In the genomic region with DNA sequence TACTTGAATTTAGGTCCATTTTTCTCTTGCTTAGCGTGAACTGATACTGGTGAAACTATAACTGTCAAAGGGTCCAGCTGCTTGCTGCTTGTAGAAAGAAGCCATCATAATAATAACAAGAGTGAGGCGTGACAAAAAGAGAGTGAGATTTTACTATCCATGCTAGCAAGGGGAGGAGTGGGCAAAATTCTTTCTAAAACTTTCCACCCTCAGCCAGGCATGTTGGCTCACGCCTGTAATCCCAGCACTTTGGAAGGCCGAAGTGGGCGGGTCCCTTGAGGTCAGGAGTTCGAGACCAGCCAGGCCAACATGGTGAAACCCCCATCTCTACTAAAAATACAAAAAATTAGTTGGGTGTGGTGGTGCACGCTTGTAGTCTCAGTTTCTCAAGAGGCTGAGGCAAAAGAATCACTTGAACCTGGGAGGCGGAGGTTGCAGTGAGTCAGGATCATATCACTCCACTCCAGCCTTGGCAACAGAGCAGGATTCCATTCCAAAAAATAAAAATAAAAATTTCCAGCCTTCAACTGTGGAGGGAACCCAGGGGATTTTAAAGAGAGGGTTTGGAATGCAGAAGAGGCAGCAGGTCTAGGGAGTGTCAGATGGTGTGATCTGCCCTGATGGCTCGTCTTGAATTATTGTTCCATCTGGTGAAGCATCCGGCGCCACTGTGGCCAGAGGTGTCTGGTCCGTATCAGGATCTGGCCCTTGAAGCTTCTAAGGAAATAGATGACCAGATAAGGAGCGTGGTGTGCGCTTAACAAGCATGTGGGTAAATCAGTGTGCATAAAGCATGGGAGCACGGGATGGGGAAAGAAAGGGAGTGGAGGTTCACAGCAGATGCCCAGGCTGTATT, we compare ENCODE assay signal across 9 cellular contexts. TPM values are rescaled to one million over a fixed set of nuclear protein-coding genes. Genes with fewer than 3 reads are reported as not detected.
DNase-seq lines count a peak whose midpoint lies in the region; ATAC-seq and TF ChIP-seq lines count a peak whose summit lies in the region.
"Had no signal": no experiment of that assay in that cellular context is flagged by ENCODE, and none has a peak within 500 bp of the region (broad histone marks: within the 10 kb centered on the region; RNA-seq: fewer than 3 reads in every experiment).

No MANE protein-coding gene starts in this region.

- H3K27me3 ChIP-seq in DOHH2 (ENCODE audit: control insufficient read depth, low read length) (no peaks in the 10 kb centered on the region), muscle layer of duodenum (ENCODE audit: low read depth, low read length) (no peaks in the 10 kb centered on the region), neural progenitor cell (no peaks in the 10 kb centered on the region)

- no peaks in the 10 kb centered on the region for H3K79me2 ChIP-seq in DOHH2 (ENCODE audit: control insufficient read depth, low read length)
- no peaks in the 10 kb centered on the region for H3K79me2 ChIP-seq in neural progenitor cell (ENCODE audit: low read depth)

- H3K4me3 Mint-ChIP-seq in activated naive CD8-positive, alpha-beta T cell treated with anti-CD3 and anti-CD28 coated beads, Interleukin-2, amount 10 ng/mL, durations not matched to agents 7 days and 5 days = no peak overlapping the region
- no peak overlapping the region for H3K4me3 Mint-ChIP-seq in neural progenitor cell

- no peaks in the 10 kb centered on the region for H3K9me2 ChIP-seq in DOHH2 (replicated peaks; ENCODE audit: control insufficient read depth, low read length)

- no peak overlapping the region for H2AFZ ChIP-seq in neural progenitor cell (replicated peaks)

- peaks cover 14% of the 10 kb centered on the region for H3K4me1 Mint-ChIP-seq in activated naive CD8-positive, alpha-beta T cell treated with anti-CD3 and anti-CD28 coated beads, Interleukin-2, amount 10 ng/mL, durations not matched to agents 7 days and 5 days
- H3K4me1 Mint-ChIP-seq in neural progenitor cell = peaks cover 8% of the 10 kb centered on the region

- no peak for TF ChIP-seq CTCF in DOHH2 (IDR thresholded peaks at IDR 0.05; ENCODE audit: low read depth, low read length, poor library complexity, severe bottlenecking)
- TF ChIP-seq CTCF in neural progenitor cell (IDR thresholded peaks at IDR 0.05) = no peak

- H3K27ac ChIP-seq in DOHH2 (ENCODE audit: low read depth, low read length) (no peak overlapping the region), muscle layer of duodenum (ENCODE audit: low read length) (peak overlapping the region; percentile 70), neural progenitor cell (no peak overlapping the region)

- H3F3A ChIP-seq in DOHH2 (ENCODE audit: control insufficient read depth, insufficient read depth) (no peaks in the 10 kb centered on the region), neural progenitor cell (ENCODE audit: low read depth) (no peaks in the 10 kb centered on the region)

- ATAC-seq in GM21619 (IDR thresholded peaks at IDR 0.05; ENCODE audit: unreplicated experiment) = peak; percentile 33
- ATAC-seq in activated naive CD8-positive, alpha-beta T cell treated with anti-CD3 and anti-CD28 coated beads, Interleukin-2, amount 10 ng/mL, durations not matched to agents 7 days and 5 days (ENCODE audit: low read depth) = no peak
- ATAC-seq in activated CD4-positive, CD25-positive, alpha-beta regulatory T cell treated with anti-CD3 and anti-CD28 coated beads, Interleukin-2, amount 50 U/mL, for 24 hours = no peak

- H3K36me3 ChIP-seq in DOHH2 (ENCODE audit: control insufficient read depth, low read length) (peaks cover 87% of the 10 kb centered on the region), muscle layer of duodenum (ENCODE audit: control insufficient read depth in 1 of 2, insufficient read depth in 2 of 2, low read length in 2 of 2) (peaks cover 6 to 11% of the 10 kb centered on the region in 2 donors), neural progenitor cell (peaks cover 14% of the 10 kb centered on the region)

- peaks cover 44% of the 10 kb centered on the region for H3K4me1 ChIP-seq in DOHH2 (ENCODE audit: control insufficient read depth, low read length)
- H3K4me1 ChIP-seq in muscle layer of duodenum (ENCODE audit: control insufficient read depth in 1 of 2, insufficient read depth in 2 of 2, low read length in 2 of 2) = peaks cover 0 to 8% of the 10 kb centered on the region in 2 donors
- H3K4me1 ChIP-seq in neural progenitor cell = no peaks in the 10 kb centered on the region

- POLR2A ChIA-PET in activated naive CD8-positive, alpha-beta T cell treated with anti-CD3 and anti-CD28 coated beads, Interleukin-2, amount 10 ng/mL, durations not matched to agents 7 days and 5 days (lab: Charles Lee) = no interaction called here

- peak overlapping the region; percentile 43 for H3K27ac Mint-ChIP-seq in activated naive CD8-positive, alpha-beta T cell treated with anti-CD3 and anti-CD28 coated beads, Interleukin-2, amount 10 ng/mL, durations not matched to agents 7 days and 5 days
- H3K27ac Mint-ChIP-seq in neural progenitor cell = no peak overlapping the region

- H4K20me1 ChIP-seq in DOHH2 (ENCODE audit: control insufficient read depth, insufficient read depth, low read depth, low read length) (no peaks in the 10 kb centered on the region), neural progenitor cell (ENCODE audit: low read depth) (no peaks in the 10 kb centered on the region)

- H3K4me3 ChIP-seq in DOHH2 (ENCODE audit: low read length) = no peak overlapping the region
- H3K4me3 ChIP-seq in muscle layer of duodenum (ENCODE audit: low read depth in 1 of 2, low read length in 2 of 2) = peak overlapping the region in 1 of 2 donors; percentile 1
- no peak overlapping the region for H3K4me3 ChIP-seq in neural progenitor cell

- no peak for DNase-seq in activated naive CD8-positive, alpha-beta T cell treated with anti-CD3 and anti-CD28 coated beads, Interleukin-2, amount 10 ng/mL, durations not matched to agents 7 days and 5 days
- DNase-seq in COR-L47 (lab: John Stamatoyannopoulos, UW) (no peak), neural progenitor cell (ENCODE audit: low spot score) (no peak), NCI-H2107 (lab: John Stamatoyannopoulos, UW) (no peak)
- DNase-seq: activated CD8-positive, alpha-beta memory T cell treated with anti-CD3 and anti-CD28 coated beads, Interleukin-2, amount 50 U/mL, for 48 hours had no signal

- H3K36me3 Mint-ChIP-seq in activated naive CD8-positive, alpha-beta T cell treated with anti-CD3 and anti-CD28 coated beads, Interleukin-2, amount 10 ng/mL, durations not matched to agents 7 days and 5 days = peaks cover 36% of the 10 kb centered on the region
- peaks cover 31% of the 10 kb centered on the region for H3K36me3 Mint-ChIP-seq in neural progenitor cell

- H3K9me3 ChIP-seq in DOHH2 (ENCODE audit: control insufficient read depth, insufficient read depth, low read length) = no peaks in the 10 kb centered on the region
- H3K9me3 ChIP-seq in muscle layer of duodenum (ENCODE audit: control insufficient read depth in 1 of 2, low read length in 2 of 2) = no peaks in the 10 kb centered on the region
- peaks cover 1% of the 10 kb centered on the region for H3K9me3 ChIP-seq in neural progenitor cell (ENCODE audit: low read depth)

- no peaks in the 10 kb centered on the region for H3K27me3 Mint-ChIP-seq in activated naive CD8-positive, alpha-beta T cell treated with anti-CD3 and anti-CD28 coated beads, Interleukin-2, amount 10 ng/mL, durations not matched to agents 7 days and 5 days
- H3K27me3 Mint-ChIP-seq in neural progenitor cell (ENCODE audit: insufficient read depth, low read depth) = no peaks in the 10 kb centered on the region

- peak overlapping the region; percentile 51 for H3K4me2 ChIP-seq in DOHH2 (ENCODE audit: low read length)
- no peak overlapping the region for H3K4me2 ChIP-seq in neural progenitor cell

- no peak overlapping the region for H3K9ac ChIP-seq in neural progenitor cell

- no peaks in the 10 kb centered on the region for H3K9me3 Mint-ChIP-seq in activated naive CD8-positive, alpha-beta T cell treated with anti-CD3 and anti-CD28 coated beads, Interleukin-2, amount 10 ng/mL, durations not matched to agents 7 days and 5 days
- peaks cover 6% of the 10 kb centered on the region for H3K9me3 Mint-ChIP-seq in neural progenitor cell

RNA-seq across cellular contexts. Expression of gene LRP2BP, which starts 51.8 kb away (rescaled TPM):
- total RNA-seq in activated naive CD8-positive, alpha-beta T cell treated with anti-CD3 and anti-CD28 coated beads, Interleukin-2, amount 10 ng/mL, durations not matched to agents 7 days and 5 days = under 1 TPM; 0.71 to 0.78 TPM
- total RNA-seq in neural progenitor cell (ENCODE audit: low replicate concordance) = 0.69 and 1.3 TPM in 2 replicates

RNA-seq across cellular contexts. Expression of gene ANKRD37, which starts 52.7 kb away (rescaled TPM):
- total RNA-seq in activated naive CD8-positive, alpha-beta T cell treated with anti-CD3 and anti-CD28 coated beads, Interleukin-2, amount 10 ng/mL, durations not matched to agents 7 days and 5 days = 1 to 10 TPM; 7.4 to 8.1 TPM
- 12.5 and 16.3 TPM in 2 replicates for total RNA-seq in neural progenitor cell (ENCODE audit: low replicate concordance)
